ENCODE assay signal across 17 cellular contexts in genomic region chr1:181647314-181648035, GRCh38.
DNase-seq lines count a peak whose midpoint lies in the region; ATAC-seq and TF ChIP-seq lines count a peak whose summit lies in the region.
"Had no signal": no experiment of that assay in that cellular context is flagged by ENCODE, and none has a peak within 500 bp of the region (broad histone marks: within the 10 kb centered on the region; RNA-seq: fewer than 3 reads in every experiment).

No MANE protein-coding gene starts in this region.

- POLR2A ChIA-PET in RWPE1 (lab: Yijun Ruan, JAX; ENCODE audit: low non-redundant PET) = no interaction called here

- H3K36me3 ChIP-seq in hepatocyte (replicated peaks; ENCODE audit: insufficient read depth, low read depth) (no peaks in the 10 kb centered on the region), suprapubic skin (no peaks in the 10 kb centered on the region)
- H3K36me3 ChIP-seq: neutrophil, sigmoid colon, vagina had no signal

- no peaks in the 10 kb centered on the region for H4K20me1 ChIP-seq in hepatocyte (ENCODE audit: insufficient read depth, poor library complexity, severe bottlenecking)

- no peak overlapping the region for H2AFZ ChIP-seq in hepatocyte

- no peak for TF ChIP-seq EP300 in suprapubic skin (IDR thresholded peaks at IDR 0.05)

- TF ChIP-seq CTCF in RWPE1 (conservative IDR thresholded peaks at IDR 0.05; ENCODE audit: low read depth) = no peak
- TF ChIP-seq CTCF in hepatocyte (IDR thresholded peaks at IDR 0.05; ENCODE audit: poor library complexity) = no peak
- no peak for TF ChIP-seq CTCF in suprapubic skin (IDR thresholded peaks at IDR 0.05)

- H3K9me3 ChIP-seq in hepatocyte (ENCODE audit: low read depth) (no peaks in the 10 kb centered on the region), suprapubic skin (no peaks in the 10 kb centered on the region)
- H3K9me3 ChIP-seq: neutrophil, sigmoid colon, vagina had no signal

- H3K27ac ChIP-seq in RWPE1 (no peak overlapping the region), hepatocyte (peak overlapping the region; percentile 57), suprapubic skin (no peak overlapping the region)
- H3K27ac ChIP-seq: neutrophil, sigmoid colon, vagina had no signal

- ATAC-seq in HG02678 (IDR thresholded peaks at IDR 0.05; ENCODE audit: unreplicated experiment) = no peak
- ATAC-seq: activated T-helper 17 cell treated with anti-CD3 and anti-CD28 coated beads, Interleukin-2, amount 50 U/mL, for 72 hours had no signal

- CTCF ChIA-PET in RWPE1 (lab: Yijun Ruan, JAX) = no interaction called here

- H3K4me3 ChIP-seq in hepatocyte (no peak overlapping the region), suprapubic skin (no peak overlapping the region)
- H3K4me3 ChIP-seq: lung, sigmoid colon, vagina had no signal

- TF ChIP-seq POLR2A in suprapubic skin (IDR thresholded peaks at IDR 0.05) = no peak

- H3K79me2 ChIP-seq in hepatocyte = no peaks in the 10 kb centered on the region

- H3K4me1 ChIP-seq in hepatocyte (ENCODE audit: insufficient read depth) (no peaks in the 10 kb centered on the region), suprapubic skin (no peaks in the 10 kb centered on the region)
- H3K4me1 ChIP-seq: sigmoid colon, vagina had no signal

- 68% methylated on average over 11 of the region's 11 CpGs for WGBS in hepatocyte (ENCODE audit: low lambda C conversion rate, missing lambda C conversion rate)
- WGBS in suprapubic skin = 51% methylated on average over 11 of the region's 11 CpGs

- no peaks in the 10 kb centered on the region for H3K9me2 ChIP-seq in hepatocyte (replicated peaks; ENCODE audit: insufficient read depth)

- no peak overlapping the region for H3K4me2 ChIP-seq in hepatocyte

- DNase-seq in SIG-M5 treated with dmso at 0.1 percent for 504 hours (lab: John Stamatoyannopoulos, UW; ENCODE audit: unreplicated experiment) (peak; percentile 21), SIG-M5 (lab: John Stamatoyannopoulos, UW) (no peak), RWPE1 (ENCODE audit: low spot score) (peak; percentile 41), hepatocyte (ENCODE audit: low spot score) (peak; percentile 39), suprapubic skin (ENCODE audit: low spot score in 2 of 2) (no peak)
- no peak for DNase-seq in activated T-cell treated with anti-CD3 and anti-CD28 coated beads, Interleukin-2, amount 50 U/mL, for 48 hours
- DNase-seq in activated CD4-positive, CD25-positive, alpha-beta regulatory T cell treated with anti-CD3 and anti-CD28 coated beads, Interleukin-2, amount 50 U/mL, for 72 hours = no peak
- DNase-seq: activated CD4-positive, alpha-beta T cell treated with anti-CD3 and anti-CD28 coated beads, Interleukin-2, amount 50 U/mL, for 4 hours; dermis blood vessel endothelial cell; NCI-H524; sigmoid colon; stimulated activated CD4-positive, alpha-beta T cell treated with anti-CD3 and anti-CD28 coated beads, Interleukin-4, amount 100 ng/mL, for 4 hours had no signal

- H3K27me3 ChIP-seq in hepatocyte = peaks cover 4% of the 10 kb centered on the region
- peaks cover 8% of the 10 kb centered on the region for H3K27me3 ChIP-seq in suprapubic skin
- H3K27me3 ChIP-seq: sigmoid colon, vagina had no signal

Comparison
In these comparisons a context has a peak if more than half of its experiments do, and no peak if none do; other contexts are left out.
1. DNase-seq: peak in SIG-M5 treated with dmso at 0.1 percent for 504 hours (single experiment), RWPE1 (single experiment) and hepatocyte (single experiment); none in SIG-M5 (single experiment), suprapubic skin (0 of 2), activated T-cell treated with anti-CD3 and anti-CD28 coated beads, Interleukin-2, amount 50 U/mL, for 48 hours (0 of 2) and activated CD4-positive, CD25-positive, alpha-beta regulatory T cell treated with anti-CD3 and anti-CD28 coated beads, Interleukin-2, amount 50 U/mL, for 72 hours (single experiment).